Comparison of ENCODE assay signal across 1 cellular context in genomic region chr7:5704534-5704922, GRCh38.
TF ChIP-seq lines count a peak whose summit lies in the region.

No MANE protein-coding gene starts in this region.

TF ChIP-seq in GM23338, 12 proteins besides CTCF, POLR2A, EP300 and RAD21 (continued from another document):
- TF ChIP-seq REST (IDR thresholded peaks at IDR 0.05; ENCODE audit: unreplicated experiment): no peak
TF ChIP-seq in GM23338: peak in this region for 0.
